Comparison of ENCODE assay signal across 1 cellular context in the genomic region with DNA sequence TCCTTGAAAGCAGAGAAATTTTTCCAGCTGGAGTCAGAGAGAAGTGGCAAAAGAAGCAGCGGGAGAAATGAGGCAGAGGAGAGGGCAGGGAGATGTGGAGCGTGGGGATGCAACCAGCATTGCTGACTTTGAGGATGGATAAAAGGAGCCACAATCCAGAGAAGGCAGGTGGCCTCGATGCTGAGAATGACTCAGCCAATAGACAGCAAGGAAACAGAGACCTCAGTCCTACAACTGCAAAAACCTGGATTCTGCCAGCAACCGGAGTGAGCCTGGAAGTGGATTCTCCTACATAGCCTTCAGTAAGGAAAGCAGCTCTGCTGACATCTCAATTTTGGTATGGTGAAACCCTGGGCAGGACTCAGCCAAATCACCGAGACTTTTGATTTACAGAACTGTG.
TF ChIP-seq lines count a peak whose summit lies in the region.

No MANE protein-coding gene starts in this region.

TF ChIP-seq in SK-N-SH treated with all-trans-retinoic acid at 6 μM for 48 hours, 23 proteins besides CTCF, POLR2A, EP300 and RAD21 (continued from another document):
- TF ChIP-seq, protein P1, sequence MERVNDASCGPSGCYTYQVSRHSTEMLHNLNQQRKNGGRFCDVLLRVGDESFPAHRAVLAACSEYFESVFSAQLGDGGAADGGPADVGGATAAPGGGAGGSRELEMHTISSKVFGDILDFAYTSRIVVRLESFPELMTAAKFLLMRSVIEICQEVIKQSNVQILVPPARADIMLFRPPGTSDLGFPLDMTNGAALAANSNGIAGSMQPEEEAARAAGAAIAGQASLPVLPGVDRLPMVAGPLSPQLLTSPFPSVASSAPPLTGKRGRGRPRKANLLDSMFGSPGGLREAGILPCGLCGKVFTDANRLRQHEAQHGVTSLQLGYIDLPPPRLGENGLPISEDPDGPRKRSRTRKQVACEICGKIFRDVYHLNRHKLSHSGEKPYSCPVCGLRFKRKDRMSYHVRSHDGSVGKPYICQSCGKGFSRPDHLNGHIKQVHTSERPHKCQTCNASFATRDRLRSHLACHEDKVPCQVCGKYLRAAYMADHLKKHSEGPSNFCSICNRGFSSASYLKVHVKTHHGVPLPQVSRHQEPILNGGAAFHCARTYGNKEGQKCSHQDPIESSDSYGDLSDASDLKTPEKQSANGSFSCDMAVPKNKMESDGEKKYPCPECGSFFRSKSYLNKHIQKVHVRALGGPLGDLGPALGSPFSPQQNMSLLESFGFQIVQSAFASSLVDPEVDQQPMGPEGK (CRISPR knock-in tag; IDR thresholded peaks at IDR 0.05; ENCODE audit: borderline replicate concordance), result no peak
